In genomic region chr12:63068857-63069442, GRCh38 we compare ENCODE assay signal across 9 cellular contexts.
DNase-seq lines count a peak whose midpoint lies in the region; ATAC-seq and TF ChIP-seq lines count a peak whose summit lies in the region.
"Had no signal": no experiment of that assay in that cellular context is flagged by ENCODE, and none has a peak within 500 bp of the region (broad histone marks: within the 10 kb centered on the region; RNA-seq: fewer than 3 reads in every experiment).

No MANE protein-coding gene starts in this region.

- H3K27ac ChIP-seq in OCI-LY7 (ENCODE audit: low read depth, low read length, poor library complexity, severe bottlenecking) (no peak overlapping the region), trophoblast cell (ENCODE audit: low read depth, low read length) (no peak overlapping the region), spleen (no peak overlapping the region)

- no peak overlapping the region for H4K8ac ChIP-seq in trophoblast cell (ENCODE audit: low read depth, low read length)

- peaks cover 5% of the 10 kb centered on the region for H3K4me1 Mint-ChIP-seq in endothelial cell (ENCODE audit: unreplicated experiment)

- no peaks in the 10 kb centered on the region for H3K9me3 Mint-ChIP-seq in endothelial cell (ENCODE audit: unreplicated experiment)
- H3K9me3 Mint-ChIP-seq: T-helper 1 cell treated with Interleukin-12 subunit alpha and Interleukin-12 subunit beta and Interleukin-4 antibody, amounts not matched to agents 30 μg/mL and 1 μg/mL, for 36 hours had no signal

- H3K27me3 ChIP-seq in trophoblast cell (ENCODE audit: insufficient read depth, low read length) (no peaks in the 10 kb centered on the region), spleen (replicated peaks in 1 of 7) (peaks cover 0 to 5% (median 0%) of the 10 kb centered on the region in 7 donors)

- no CpG with 5 or more reads among the region's 2 CpGs for WGBS in trophoblast cell (ENCODE audit: extremely low coverage, insufficient coverage, insufficient read length)
- 3 to 9% (median 3%) methylated on average over 2 of the region's 2 CpGs for WGBS in spleen, 5 donors

- H2BK5ac ChIP-seq in trophoblast cell (ENCODE audit: low read depth, low read length, poor library complexity) = no peak overlapping the region

- peak; percentile 19 for DNase-seq in ELF-1 (ENCODE audit: low read depth, low spot score)
- peak; percentile 30 for DNase-seq in OCI-LY7 (ENCODE audit: low spot score)
- peak; percentile 23 for DNase-seq in endothelial cell (ENCODE audit: low spot score)
- DNase-seq in trophoblast cell = peak; percentile 19 to 76
- DNase-seq in activated effector memory CD4-positive, alpha-beta T cell treated with anti-CD3 and anti-CD28 coated beads, Interleukin-2, amount 50 U/mL, for 16 hours = no peak
- DNase-seq in spleen = no peak

- CTCF ChIA-PET in OCI-LY7 (lab: Charles Lee; ENCODE audit: unreplicated experiment) = interaction anchor here (1.4 kb wide), 1 partner anchor 16 kb away, joined by 3 read pairs; no protein-coding TSS in a partner anchor

- no peak overlapping the region for H3K14ac ChIP-seq in trophoblast cell (ENCODE audit: low read length)

- no peaks in the 10 kb centered on the region for H3K79me1 ChIP-seq in trophoblast cell (ENCODE audit: low read length)

- no peak overlapping the region for H2AFZ ChIP-seq in OCI-LY7 (ENCODE audit: low read length)
- H2AFZ ChIP-seq in trophoblast cell (ENCODE audit: insufficient read depth, low read length, poor library complexity) = no peak overlapping the region

- no peaks in the 10 kb centered on the region for H3K9me3 ChIP-seq in OCI-LY7 (ENCODE audit: low read length)
- no peaks in the 10 kb centered on the region for H3K9me3 ChIP-seq in trophoblast cell (ENCODE audit: insufficient read depth, low read depth, low read length)
- no peaks in the 10 kb centered on the region for H3K9me3 ChIP-seq in spleen

- no peak overlapping the region for H3K4me3 Mint-ChIP-seq in endothelial cell (ENCODE audit: unreplicated experiment)
- H3K4me3 Mint-ChIP-seq: T-helper 1 cell treated with Interleukin-12 subunit alpha and Interleukin-12 subunit beta and Interleukin-4 antibody, amounts not matched to agents 30 μg/mL and 1 μg/mL, for 36 hours had no signal

- H3K18ac ChIP-seq in trophoblast cell (ENCODE audit: low read length) = no peak overlapping the region

- intact Hi-C loops in OCI-LY7 (cut with micrococcal nuclease; ENCODE audit: unreplicated experiment) (no loop called here), spleen (cut with DNase I; ENCODE audit: low total_unique reads) (no loop called here)

- H3K27me3 Mint-ChIP-seq in endothelial cell (ENCODE audit: unreplicated experiment) = no peaks in the 10 kb centered on the region

- H3K36me3 ChIP-seq in OCI-LY7 (ENCODE audit: insufficient read depth, low read length) (no peaks in the 10 kb centered on the region), trophoblast cell (ENCODE audit: control insufficient read depth in 1 of 2, insufficient read depth in 2 of 2, low read length in 2 of 2) (no peaks in the 10 kb centered on the region), spleen (no peaks in the 10 kb centered on the region)

- POLR2A ChIA-PET in OCI-LY7 (lab: Charles Lee) = interaction anchor here (0.6 to 1.1 kb wide), 4 partner anchors 9 to 21 kb away, joined by 3 to 5 read pairs (median 4); no protein-coding TSS in a partner anchor

- no peak overlapping the region for H3K4ac ChIP-seq in trophoblast cell (ENCODE audit: low read depth, low read length)

- H2BK12ac ChIP-seq in trophoblast cell (ENCODE audit: low read length) = no peak overlapping the region

- no peaks in the 10 kb centered on the region for H3K9me2 ChIP-seq in OCI-LY7 (ENCODE audit: insufficient read depth, low read length)

- TF ChIP-seq POLR2A in spleen (IDR thresholded peaks at IDR 0.05) = no peak

- H2AK5ac ChIP-seq in trophoblast cell (ENCODE audit: low read length) = no peak overlapping the region

- H4K20me1 ChIP-seq in OCI-LY7 (ENCODE audit: insufficient read depth, low read length) = no peaks in the 10 kb centered on the region

- no peak overlapping the region for H4K91ac ChIP-seq in trophoblast cell (ENCODE audit: low read depth, low read length)

- TF ChIP-seq CTCF in OCI-LY7 (conservative IDR thresholded peaks at IDR 0.05; ENCODE audit: low read length) (peak; percentile 85), endothelial cell (IDR thresholded peaks at IDR 0.05; ENCODE audit: unreplicated experiment) (peak; percentile 65), spleen (IDR thresholded peaks at IDR 0.05 in 8 of 11, conservative IDR thresholded peaks at IDR 0.05 in 3 of 11) (peak in 1 of 11 experiments; percentile 14)

- ATAC-seq in HG03159 (IDR thresholded peaks at IDR 0.05; ENCODE audit: unreplicated experiment) (peak; percentile 76), GM21381 (IDR thresholded peaks at IDR 0.05; ENCODE audit: unreplicated experiment) (no peak)

- no TSS peak for BruUV-seq in OCI-LY7 (replicated peaks; lab: Mats Ljungman, UMichigan)

- no peak overlapping the region for H3K23ac ChIP-seq in trophoblast cell (ENCODE audit: low read length)

- H3K4me2 ChIP-seq in OCI-LY7 (ENCODE audit: low read length) = no peak overlapping the region
- H3K4me2 ChIP-seq in trophoblast cell (ENCODE audit: low read length) = no peak overlapping the region

- no peak overlapping the region for H2BK120ac ChIP-seq in trophoblast cell (ENCODE audit: insufficient read depth, low read length, poor library complexity)

- no peak overlapping the region for H3K27ac Mint-ChIP-seq in endothelial cell (ENCODE audit: unreplicated experiment)
- H3K27ac Mint-ChIP-seq: T-helper 1 cell treated with Interleukin-12 subunit alpha and Interleukin-12 subunit beta and Interleukin-4 antibody, amounts not matched to agents 30 μg/mL and 1 μg/mL, for 36 hours had no signal

- no peaks in the 10 kb centered on the region for H3K79me2 ChIP-seq in OCI-LY7 (ENCODE audit: insufficient read depth, low read depth, low read length)
- no peaks in the 10 kb centered on the region for H3K79me2 ChIP-seq in trophoblast cell (ENCODE audit: control insufficient read depth, insufficient read depth, low read length, poor library complexity)

- no peak overlapping the region for H4K12ac ChIP-seq in trophoblast cell (ENCODE audit: low read depth, low read length)

- no peaks in the 10 kb centered on the region for H3K36me3 Mint-ChIP-seq in endothelial cell (ENCODE audit: low read depth, unreplicated experiment)

- H3K4me1 ChIP-seq in OCI-LY7 (ENCODE audit: insufficient read depth, low read length, poor library complexity, severe bottlenecking) (no peaks in the 10 kb centered on the region), trophoblast cell (ENCODE audit: control insufficient read depth in 1 of 2, insufficient read depth in 2 of 2, low read length in 2 of 2) (no peaks in the 10 kb centered on the region), spleen (no peaks in the 10 kb centered on the region)

- no peak overlapping the region for H3K9ac ChIP-seq in trophoblast cell (ENCODE audit: low read length)

- H3K4me3 ChIP-seq in OCI-LY7 (ENCODE audit: low read depth, low read length, poor library complexity, severe bottlenecking) = no peak overlapping the region
- no peak overlapping the region for H3K4me3 ChIP-seq in trophoblast cell (ENCODE audit: low read depth, low read length)
- no peak overlapping the region for H3K4me3 ChIP-seq in spleen

Comparison
In these comparisons a context has a peak if more than half of its experiments do, and no peak if none do; other contexts are left out.
1. DNase-seq: peak in ELF-1 (single experiment), OCI-LY7 (single experiment), endothelial cell (single experiment) and trophoblast cell (2 of 2); none in activated effector memory CD4-positive, alpha-beta T cell treated with anti-CD3 and anti-CD28 coated beads, Interleukin-2, amount 50 U/mL, for 16 hours (single experiment) and spleen (single experiment).